ENCODE assay signal across 21 cellular contexts in genomic region chr2:20322527-20323300, GRCh38. TPM values are rescaled to one million over a fixed set of nuclear protein-coding genes. Genes with fewer than 3 reads are reported as not detected.
DNase-seq lines count a peak whose midpoint lies in the region; ATAC-seq lines count a peak whose summit lies in the region.
"Had no signal": no experiment of that assay in that cellular context is flagged by ENCODE, and none has a peak within 500 bp of the region (broad histone marks: within the 10 kb centered on the region; RNA-seq: fewer than 3 reads in every experiment).

No MANE protein-coding gene starts in this region.

- peak overlapping the region in 2 of 3 donors; percentile 53 to 76 for H3K27ac Mint-ChIP-seq in CD4-positive, CD25-positive, alpha-beta regulatory T cell
- peak overlapping the region in 6 of 8 donors; percentile 9 to 56 (median 32) for H3K27ac Mint-ChIP-seq in CD8-positive, alpha-beta memory T cell
- H3K27ac Mint-ChIP-seq in activated CD4-positive, alpha-beta memory T cell treated with anti-CD3 and anti-CD28 coated beads, Interleukin-2, amount 10 ng/mL, durations not matched to agents 7 days and 5 days = peak overlapping the region; percentile 57

- H3K4me3 Mint-ChIP-seq in CD4-positive, CD25-positive, alpha-beta regulatory T cell = no peak overlapping the region
- no peak overlapping the region for H3K4me3 Mint-ChIP-seq in CD8-positive, alpha-beta memory T cell
- H3K4me3 Mint-ChIP-seq in activated CD4-positive, alpha-beta memory T cell treated with anti-CD3 and anti-CD28 coated beads, Interleukin-2, amount 10 ng/mL, durations not matched to agents 7 days and 5 days = no peak overlapping the region

- H3K9me3 Mint-ChIP-seq in CD4-positive, CD25-positive, alpha-beta regulatory T cell = no peaks in the 10 kb centered on the region
- no peaks in the 10 kb centered on the region for H3K9me3 Mint-ChIP-seq in CD8-positive, alpha-beta memory T cell
- H3K9me3 Mint-ChIP-seq in activated CD4-positive, alpha-beta memory T cell treated with anti-CD3 and anti-CD28 coated beads, Interleukin-2, amount 10 ng/mL, durations not matched to agents 7 days and 5 days = no peaks in the 10 kb centered on the region

- CTCF ChIA-PET in CD8-positive, alpha-beta memory T cell (lab: Charles Lee) = interaction anchor here (0.8 kb wide), 1 partner anchor 9 kb away, joined by 3 read pairs; no protein-coding TSS in a partner anchor
- CTCF ChIA-PET in activated CD4-positive, alpha-beta memory T cell treated with anti-CD3 and anti-CD28 coated beads, Interleukin-2, amount 10 ng/mL, durations not matched to agents 7 days and 5 days (lab: Charles Lee) = interaction anchor here (0.8 kb wide), 1 partner anchor 27 kb away, joined by 3 read pairs; no protein-coding TSS in a partner anchor

- H3K9me3 ChIP-seq in CD4-positive, CD25-positive, alpha-beta regulatory T cell (ENCODE audit: control insufficient read depth in 2 of 2, low read length in 2 of 2) = no peaks in the 10 kb centered on the region
- no peaks in the 10 kb centered on the region for H3K9me3 ChIP-seq in CD8-positive, alpha-beta memory T cell (ENCODE audit: low read length)
- H3K9me3 ChIP-seq: SK-N-SH, thyroid gland had no signal

- ATAC-seq in CD4-positive, CD25-positive, alpha-beta regulatory T cell (ENCODE audit: low read depth in 2 of 2) = no peak
- no peak for ATAC-seq in HG02588 (IDR thresholded peaks at IDR 0.05; ENCODE audit: unreplicated experiment)
- ATAC-seq: left ventricle myocardium superior, Panc1 had no signal

- POLR2A ChIA-PET in CD8-positive, alpha-beta memory T cell (lab: Charles Lee) = no interaction called here
- POLR2A ChIA-PET in activated CD4-positive, alpha-beta memory T cell treated with anti-CD3 and anti-CD28 coated beads, Interleukin-2, amount 10 ng/mL, durations not matched to agents 7 days and 5 days (lab: Charles Lee) = no interaction called here

- H3K4me1 ChIP-seq in CD4-positive, CD25-positive, alpha-beta regulatory T cell (ENCODE audit: control insufficient read depth, insufficient read depth, low read length, poor library complexity, severe bottlenecking) = peaks cover 11% of the 10 kb centered on the region
- H3K4me1 ChIP-seq in CD8-positive, alpha-beta memory T cell (ENCODE audit: insufficient read depth, low read length) = peaks cover 17% of the 10 kb centered on the region

- peaks cover 36% of the 10 kb centered on the region for H3K36me3 Mint-ChIP-seq in CD4-positive, CD25-positive, alpha-beta regulatory T cell
- peaks cover 3 to 83% (median 22%) of the 10 kb centered on the region in 3 donors for H3K36me3 Mint-ChIP-seq in CD8-positive, alpha-beta memory T cell
- peaks cover 77% of the 10 kb centered on the region for H3K36me3 Mint-ChIP-seq in activated CD4-positive, alpha-beta memory T cell treated with anti-CD3 and anti-CD28 coated beads, Interleukin-2, amount 10 ng/mL, durations not matched to agents 7 days and 5 days (ENCODE audit: low read depth)

- no peaks in the 10 kb centered on the region for H3K27me3 Mint-ChIP-seq in CD4-positive, CD25-positive, alpha-beta regulatory T cell
- no peaks in the 10 kb centered on the region for H3K27me3 Mint-ChIP-seq in CD8-positive, alpha-beta memory T cell
- no peaks in the 10 kb centered on the region for H3K27me3 Mint-ChIP-seq in activated CD4-positive, alpha-beta memory T cell treated with anti-CD3 and anti-CD28 coated beads, Interleukin-2, amount 10 ng/mL, durations not matched to agents 7 days and 5 days

- peaks cover 74% of the 10 kb centered on the region for H3K36me3 ChIP-seq in CD4-positive, CD25-positive, alpha-beta regulatory T cell (ENCODE audit: control insufficient read depth, insufficient read depth, low read length)
- H3K36me3 ChIP-seq in CD8-positive, alpha-beta memory T cell (ENCODE audit: insufficient read depth, low read length) = peaks cover 11% of the 10 kb centered on the region

- H3K4me3 ChIP-seq in CD4-positive, CD25-positive, alpha-beta regulatory T cell (ENCODE audit: low read depth, low read length) = no peak overlapping the region
- H3K4me3 ChIP-seq in CD8-positive, alpha-beta memory T cell (ENCODE audit: low read length) = no peak overlapping the region
- H3K4me3 ChIP-seq: GM23248, thyroid gland had no signal

- peaks cover 51 to 81% (median 65%) of the 10 kb centered on the region in 4 donors for H3K4me1 Mint-ChIP-seq in CD4-positive, CD25-positive, alpha-beta regulatory T cell
- peaks cover 58 to 86% (median 80%) of the 10 kb centered on the region in 3 donors for H3K4me1 Mint-ChIP-seq in CD8-positive, alpha-beta memory T cell
- peaks cover 56% of the 10 kb centered on the region for H3K4me1 Mint-ChIP-seq in activated CD4-positive, alpha-beta memory T cell treated with anti-CD3 and anti-CD28 coated beads, Interleukin-2, amount 10 ng/mL, durations not matched to agents 7 days and 5 days

- peak in 1 of 3 donors; percentile 10 for DNase-seq in CD4-positive, CD25-positive, alpha-beta regulatory T cell
- DNase-seq in CD8-positive, alpha-beta memory T cell = no peak
- no peak for DNase-seq in activated CD4-positive, alpha-beta memory T cell treated with anti-CD3 and anti-CD28 coated beads, Interleukin-2, amount 10 ng/mL, durations not matched to agents 7 days and 5 days
- DNase-seq in left kidney (ENCODE audit: low read depth, low spot score) (peak; percentile 16), activated gamma-delta T cell treated with Interleukin-2 at 50 U/mL for 16 hours (no peak), GDM1 (lab: John Stamatoyannopoulos, UW) (no peak), ureter (ENCODE audit: low spot score) (no peak)
- DNase-seq: activated CD8-positive, alpha-beta memory T cell treated with anti-CD3 and anti-CD28 coated beads for 24 hours; activated effector memory CD4-positive, alpha-beta T cell treated with anti-CD3 and anti-CD28 coated beads, Interleukin-2, amount 50 U/mL, for 16 hours; AML-193; brain microvascular endothelial cell; cortex of kidney; DMS 273 treated with DMSO at 0.1 percent for 48 hours; GM23248; IMR-90; left ventricle myocardium superior; MM.1S; SK-N-SH; thyroid gland had no signal

- no peaks in the 10 kb centered on the region for H3K27me3 ChIP-seq in CD4-positive, CD25-positive, alpha-beta regulatory T cell (ENCODE audit: control insufficient read depth, insufficient read depth, low read length)
- H3K27me3 ChIP-seq in CD8-positive, alpha-beta memory T cell (ENCODE audit: insufficient read depth, low read length, poor library complexity, severe bottlenecking) = no peaks in the 10 kb centered on the region
- H3K27me3 ChIP-seq: brain microvascular endothelial cell, thyroid gland had no signal

- peak overlapping the region; percentile 7 for H3K27ac ChIP-seq in CD4-positive, CD25-positive, alpha-beta regulatory T cell (ENCODE audit: insufficient read depth, low read length, poor library complexity, severe bottlenecking)
- no peak overlapping the region for H3K27ac ChIP-seq in CD8-positive, alpha-beta memory T cell (ENCODE audit: low read depth, low read length)
- H3K27ac ChIP-seq: brain microvascular endothelial cell, GM23248, thyroid gland had no signal

RNA-seq across cellular contexts. Expression of gene PUM2, which starts 27.9 kb away (rescaled TPM):
- total RNA-seq in CD4-positive, CD25-positive, alpha-beta regulatory T cell = 131 TPM
- 10 to 100 TPM; 15.1 to 19.9 (median 18.9) TPM for polyA plus RNA-seq in CD4-positive, CD25-positive, alpha-beta regulatory T cell
- 100 to 1,000 TPM; 120 to 121 TPM for total RNA-seq in CD8-positive, alpha-beta memory T cell
- 17.0 TPM for polyA plus RNA-seq in CD8-positive, alpha-beta memory T cell
- 100 to 1,000 TPM; 141 to 147 TPM for total RNA-seq in activated CD4-positive, alpha-beta memory T cell treated with anti-CD3 and anti-CD28 coated beads, Interleukin-2, amount 10 ng/mL, durations not matched to agents 7 days and 5 days
- 123 TPM for total RNA-seq in ureter
